In genomic region chr6:54718541-54719023, GRCh38 we compare ENCODE assay signal across 11 cellular contexts.
DNase-seq lines count a peak whose midpoint lies in the region; ATAC-seq, FAIRE-seq and TF ChIP-seq lines count a peak whose summit lies in the region.
"Had no signal": no experiment of that assay in that cellular context is flagged by ENCODE, and none has a peak within 500 bp of the region (broad histone marks: within the 10 kb centered on the region; RNA-seq: fewer than 3 reads in every experiment).

No MANE protein-coding gene starts in this region.

- no peak overlapping the region for H3K4me3 Mint-ChIP-seq in stimulated activated naive B cell treated with anti-CD40 and anti-IgM and Interleukin-4, amounts not matched to agents 10 μg/mL and 1 μg/mL and 100 μg/mL, for 72 hours
- H3K4me3 Mint-ChIP-seq: stimulated activated memory B cell treated with anti-CD40 and anti-IgM and Interleukin-4, amounts not matched to agents 10 μg/mL and 1 μg/mL and 100 μg/mL, for 72 hours had no signal

- H3K9me3 ChIP-seq in upper lobe of right lung (no peaks in the 10 kb centered on the region), WERI-Rb-1 (ENCODE audit: severe bottlenecking) (no peaks in the 10 kb centered on the region)
- H3K9me3 ChIP-seq: psoas muscle, SJCRH30 had no signal

- peak; percentile 51 for FAIRE-seq in D721Med (lab: Jason Lieb, UNC)

- H3K36me3 Mint-ChIP-seq in stimulated activated naive B cell treated with anti-CD40 and anti-IgM and Interleukin-4, amounts not matched to agents 10 μg/mL and 1 μg/mL and 100 μg/mL, for 72 hours, result no peaks in the 10 kb centered on the region
- H3K36me3 Mint-ChIP-seq: stimulated activated memory B cell treated with anti-CD40 and anti-IgM and Interleukin-4, amounts not matched to agents 10 μg/mL and 1 μg/mL and 100 μg/mL, for 72 hours had no signal

- no peaks in the 10 kb centered on the region for H3K9me3 Mint-ChIP-seq in stimulated activated naive B cell treated with anti-CD40 and anti-IgM and Interleukin-4, amounts not matched to agents 10 μg/mL and 1 μg/mL and 100 μg/mL, for 72 hours

- H3K4me3 ChIP-seq in upper lobe of right lung (no peak overlapping the region), WERI-Rb-1 (ENCODE audit: low read depth, low read length) (no peak overlapping the region)
- H3K4me3 ChIP-seq: psoas muscle, SJCRH30 had no signal

- H3K27ac Mint-ChIP-seq in stimulated activated naive B cell treated with anti-CD40 and anti-IgM and Interleukin-4, amounts not matched to agents 10 μg/mL and 1 μg/mL and 100 μg/mL, for 72 hours, result no peak overlapping the region
- H3K27ac Mint-ChIP-seq: stimulated activated memory B cell treated with anti-CD40 and anti-IgM and Interleukin-4, amounts not matched to agents 10 μg/mL and 1 μg/mL and 100 μg/mL, for 72 hours had no signal

- no peaks in the 10 kb centered on the region for H3K27me3 Mint-ChIP-seq in stimulated activated naive B cell treated with anti-CD40 and anti-IgM and Interleukin-4, amounts not matched to agents 10 μg/mL and 1 μg/mL and 100 μg/mL, for 72 hours
- H3K27me3 Mint-ChIP-seq: stimulated activated memory B cell treated with anti-CD40 and anti-IgM and Interleukin-4, amounts not matched to agents 10 μg/mL and 1 μg/mL and 100 μg/mL, for 72 hours had no signal

- no peaks in the 10 kb centered on the region for H3K36me3 ChIP-seq in upper lobe of right lung
- H3K36me3 ChIP-seq in WERI-Rb-1, result no peaks in the 10 kb centered on the region
- H3K36me3 ChIP-seq: SJCRH30 had no signal

- DNase-seq in D721Med (ENCODE audit: insufficient read length, low spot score), result no peak
- DNase-seq in NCI-H1436 (lab: John Stamatoyannopoulos, UW), result peak; percentile 82
- DNase-seq in NCI-H82 (lab: John Stamatoyannopoulos, UW), result peak; percentile 87
- peak; percentile 7 for DNase-seq in left kidney (ENCODE audit: low read depth, low spot score)
- no peak for DNase-seq in stimulated activated naive B cell treated with anti-CD40 and anti-IgM and Interleukin-4, amounts not matched to agents 10 μg/mL and 1 μg/mL and 100 μg/mL, for 72 hours
- no peak for DNase-seq in upper lobe of right lung
- DNase-seq in 8988T, result no peak
- DNase-seq in WERI-Rb-1, result no peak
- DNase-seq: psoas muscle had no signal

- H3K4me1 Mint-ChIP-seq in stimulated activated naive B cell treated with anti-CD40 and anti-IgM and Interleukin-4, amounts not matched to agents 10 μg/mL and 1 μg/mL and 100 μg/mL, for 72 hours, result no peaks in the 10 kb centered on the region
- H3K4me1 Mint-ChIP-seq: stimulated activated memory B cell treated with anti-CD40 and anti-IgM and Interleukin-4, amounts not matched to agents 10 μg/mL and 1 μg/mL and 100 μg/mL, for 72 hours had no signal

- no peak for ATAC-seq in stimulated activated naive B cell treated with anti-CD40 and anti-IgM and Interleukin-4, amounts not matched to agents 10 μg/mL and 1 μg/mL and 100 μg/mL, for 72 hours (replicated peaks)
- no peak for ATAC-seq in upper lobe of right lung

- TF ChIP-seq CTCF in D721Med (IDR thresholded peaks at IDR 0.05; ENCODE audit: insufficient read depth, missing control alignments) (no peak), upper lobe of right lung (IDR thresholded peaks at IDR 0.05) (no peak), WERI-Rb-1 (IDR thresholded peaks at IDR 0.05; ENCODE audit: low read depth, low read length) (no peak)

- no peak overlapping the region for H3K27ac ChIP-seq in upper lobe of right lung
- H3K27ac ChIP-seq in WERI-Rb-1, result no peak overlapping the region
- H3K27ac ChIP-seq: psoas muscle, SJCRH30 had no signal

- intact Hi-C loops in upper lobe of right lung (cut with DNase I), result no loop called here

- no peaks in the 10 kb centered on the region for H3K4me1 ChIP-seq in upper lobe of right lung
- H3K4me1 ChIP-seq: psoas muscle had no signal

- H3K27me3 ChIP-seq in upper lobe of right lung (no peaks in the 10 kb centered on the region), WERI-Rb-1 (ENCODE audit: insufficient read depth, low read depth, severe bottlenecking) (no peaks in the 10 kb centered on the region)
- H3K27me3 ChIP-seq: SJCRH30 had no signal

Comparison
In these comparisons a context has a peak if more than half of its experiments do, and no peak if none do; other contexts are left out.
1. DNase-seq: peak in NCI-H1436 (single experiment), NCI-H82 (single experiment) and left kidney (single experiment); none in D721Med (single experiment), stimulated activated naive B cell treated with anti-CD40 and anti-IgM and Interleukin-4, amounts not matched to agents 10 μg/mL and 1 μg/mL and 100 μg/mL, for 72 hours (single experiment), upper lobe of right lung (single experiment), 8988T (single experiment) and WERI-Rb-1 (single experiment).